15 cellular contexts compared by ENCODE assay signal in the genomic region with DNA sequence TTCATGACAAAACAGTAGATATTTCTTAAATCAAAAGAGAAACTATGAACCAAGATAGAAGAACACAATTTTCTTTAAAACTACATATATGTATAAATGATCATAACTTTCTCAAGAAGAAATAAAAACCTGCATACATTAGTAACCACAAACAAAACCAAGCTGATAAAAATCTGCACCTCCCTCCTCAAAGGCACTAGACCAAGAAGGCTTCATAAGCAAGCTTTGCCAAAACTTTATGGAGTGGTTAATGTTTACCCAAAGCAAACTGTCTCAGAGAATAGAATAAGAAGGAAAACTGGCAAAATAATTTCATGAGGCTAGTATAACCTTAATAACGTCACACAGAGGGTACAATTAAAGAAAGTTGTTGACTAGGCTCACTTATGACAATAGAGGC.
"Had no signal": no experiment of that assay in that cellular context is flagged by ENCODE, and none has a peak within 500 bp of the region (broad histone marks: within the 10 kb centered on the region; RNA-seq: fewer than 3 reads in every experiment).

No MANE protein-coding gene starts in this region.

- ATAC-seq: left cardiac atrium; stimulated activated naive B cell treated with anti-CD40 and anti-IgM and Interleukin-4, amounts not matched to agents 10 μg/mL and 1 μg/mL and 100 μg/mL, for 72 hours had no signal

- H3K36me3 ChIP-seq: neural progenitor cell, tibial artery, vagina had no signal

- H3K4me1 ChIP-seq: tibial artery, vagina had no signal

- H3K27me3 ChIP-seq: neural progenitor cell, tibial artery, vagina had no signal

- H3K9me3 ChIP-seq: vagina had no signal

- FAIRE-seq: bronchial epithelial cell had no signal

- H3K4me3 ChIP-seq: neural progenitor cell, tibial artery, vagina had no signal

- DNase-seq: activated CD4-positive, alpha-beta T cell treated with anti-CD3 and anti-CD28 coated beads, Interleukin-2, amount 50 U/mL, for 1 hour; activated naive CD8-positive, alpha-beta T cell treated with anti-CD3 and anti-CD28 coated beads, Interleukin-2, amount 10 ng/mL, durations not matched to agents 7 days and 5 days; anterior cingulate cortex; foreskin melanocyte; head of caudate nucleus; left cardiac atrium; midbrain; retina; stimulated activated CD4-positive, alpha-beta T cell treated with anti-CD3 and anti-CD28 coated beads, Interleukin-2, amount 100 ng/mL, for 48 hours; stimulated activated naive B cell treated with anti-CD40 and anti-IgM and Interleukin-4, amounts not matched to agents 10 μg/mL and 1 μg/mL and 100 μg/mL, for 72 hours; tibial artery had no signal

- H3K27ac ChIP-seq: epithelial cell of prostate, neural progenitor cell, tibial artery, vagina had no signal
